10 cellular contexts compared by ENCODE assay signal in genomic region chr15:78007965-78008886, GRCh38.
DNase-seq lines count a peak whose midpoint lies in the region; ATAC-seq and TF ChIP-seq lines count a peak whose summit lies in the region.
"Had no signal": no experiment of that assay in that cellular context is flagged by ENCODE, and none has a peak within 500 bp of the region (broad histone marks: within the 10 kb centered on the region; RNA-seq: fewer than 3 reads in every experiment).

No MANE protein-coding gene starts in this region.

- no peak for ATAC-seq in activated T-cell treated with anti-CD3 and anti-CD28 coated beads, Interleukin-2, amount 50 U/mL, for 72 hours (replicated peaks in 1 of 2)
- no peak for ATAC-seq in activated T-cell treated with anti-CD3 and anti-CD28 coated beads, Interleukin-2, amount 50 U/mL, for 4 hours
- ATAC-seq in lung (ENCODE audit: insufficient read depth, low FRiP score) (peak; percentile 65), upper lobe of right lung (peak; percentile 48), GM18517 (IDR thresholded peaks at IDR 0.05; ENCODE audit: unreplicated experiment) (no peak)

- H3K36me3 Mint-ChIP-seq in activated T-cell treated with anti-CD3 and anti-CD28 coated beads, Interleukin-2, amount 50 U/mL, for 72 hours (ENCODE audit: insufficient read depth in 2 of 2): peaks cover 2 to 28% of the 10 kb centered on the region in 2 donors
- H3K36me3 Mint-ChIP-seq in activated T-cell treated with anti-CD3 and anti-CD28 coated beads, Interleukin-2, amount 50 U/mL, for 4 hours (ENCODE audit: insufficient read depth): peaks cover 27% of the 10 kb centered on the region

- H3K36me3 ChIP-seq in colonic mucosa (peaks cover 6% of the 10 kb centered on the region), lung (ENCODE audit: control insufficient read depth in 2 of 2, insufficient read depth in 2 of 2, low read length in 2 of 2) (peaks cover 0 to 49% of the 10 kb centered on the region in 2 donors), upper lobe of right lung (peaks cover 93% of the 10 kb centered on the region)

- H3K9me3 Mint-ChIP-seq in activated T-cell treated with anti-CD3 and anti-CD28 coated beads, Interleukin-2, amount 50 U/mL, for 72 hours: no peaks in the 10 kb centered on the region
- H3K9me3 Mint-ChIP-seq in activated T-cell treated with anti-CD3 and anti-CD28 coated beads, Interleukin-2, amount 50 U/mL, for 4 hours: no peaks in the 10 kb centered on the region

- H3K27ac ChIP-seq in colonic mucosa: no peak overlapping the region
- H3K27ac ChIP-seq in lung (ENCODE audit: low read depth in 1 of 2, low read length in 1 of 2): peak overlapping the region in 1 of 2 donors; percentile 79
- peak overlapping the region; percentile 65 for H3K27ac ChIP-seq in upper lobe of right lung

- peaks cover 25% of the 10 kb centered on the region for H3K4me1 Mint-ChIP-seq in activated T-cell treated with anti-CD3 and anti-CD28 coated beads, Interleukin-2, amount 50 U/mL, for 72 hours (ENCODE audit: low read depth)
- H3K4me1 Mint-ChIP-seq in activated T-cell treated with anti-CD3 and anti-CD28 coated beads, Interleukin-2, amount 50 U/mL, for 4 hours (ENCODE audit: low read depth): peaks cover 9% of the 10 kb centered on the region

- in situ Hi-C loops in KBM-7 (cut with MboI; ENCODE audit: low pct_unique_long_range_greater_than_20kb, low sequenced_read_pairs): no loop called here

- no peak overlapping the region for H3K4me3 Mint-ChIP-seq in activated T-cell treated with anti-CD3 and anti-CD28 coated beads, Interleukin-2, amount 50 U/mL, for 72 hours
- H3K4me3 Mint-ChIP-seq in activated T-cell treated with anti-CD3 and anti-CD28 coated beads, Interleukin-2, amount 50 U/mL, for 4 hours: no peak overlapping the region

- no peak overlapping the region for H3K9ac ChIP-seq in colonic mucosa (ENCODE audit: low read depth in 2 of 2, low read length in 2 of 2)

- H3K9me3 ChIP-seq in colonic mucosa (no peaks in the 10 kb centered on the region), lung (ENCODE audit: control insufficient read depth in 2 of 2, insufficient read depth in 1 of 2, low read length in 1 of 2) (no peaks in the 10 kb centered on the region), upper lobe of right lung (no peaks in the 10 kb centered on the region)
- H3K9me3 ChIP-seq: BE2C had no signal

- TF ChIP-seq CTCF in colonic mucosa (IDR thresholded peaks at IDR 0.05): no peak
- no peak for TF ChIP-seq CTCF in lung (IDR thresholded peaks at IDR 0.05; ENCODE audit: control extremely low read depth, extremely low read depth)
- TF ChIP-seq CTCF in upper lobe of right lung (IDR thresholded peaks at IDR 0.05): no peak

- H3K27me3 ChIP-seq in colonic mucosa (no peaks in the 10 kb centered on the region), lung (ENCODE audit: control insufficient read depth, insufficient read depth) (no peaks in the 10 kb centered on the region), upper lobe of right lung (no peaks in the 10 kb centered on the region)
- H3K27me3 ChIP-seq: BE2C had no signal

- no peaks in the 10 kb centered on the region for H3K27me3 Mint-ChIP-seq in activated T-cell treated with anti-CD3 and anti-CD28 coated beads, Interleukin-2, amount 50 U/mL, for 72 hours (ENCODE audit: low read depth)
- no peaks in the 10 kb centered on the region for H3K27me3 Mint-ChIP-seq in activated T-cell treated with anti-CD3 and anti-CD28 coated beads, Interleukin-2, amount 50 U/mL, for 4 hours (ENCODE audit: low read depth)

- H3K27ac Mint-ChIP-seq in activated T-cell treated with anti-CD3 and anti-CD28 coated beads, Interleukin-2, amount 50 U/mL, for 72 hours: peak overlapping the region; percentile 47

- 69 to 76% methylated on average over 15 to 17 of the region's 17 CpGs for WGBS in lung, 2 donors

- intact Hi-C loops in colonic mucosa (cut with DNase I) (no loop called here), upper lobe of right lung (cut with DNase I) (loop anchor here (10.0 kb wide), 1 partner anchor 67 kb away; the partner anchor contains the start of gene TBC1D2B)

- no peak for DNase-seq in activated T-cell treated with anti-CD3 and anti-CD28 coated beads, Interleukin-2, amount 50 U/mL, for 72 hours
- DNase-seq in activated T-cell treated with anti-CD3 and anti-CD28 coated beads, Interleukin-2, amount 50 U/mL, for 4 hours: no peak
- peak; percentile 67 for DNase-seq in colonic mucosa
- DNase-seq in lung (ENCODE audit: low spot score): peak; percentile 69
- DNase-seq in upper lobe of right lung: peak; percentile 82
- DNase-seq in HK-2 (ENCODE audit: unreplicated experiment): no peak
- no peak for DNase-seq in KBM-7
- DNase-seq: BE2C, NCI-H1105 treated with DMSO at 0.1 percent for 48 hours had no signal

- peaks cover 9% of the 10 kb centered on the region for H3K4me1 ChIP-seq in colonic mucosa
- peaks cover 0 to 37% of the 10 kb centered on the region in 2 donors for H3K4me1 ChIP-seq in lung (ENCODE audit: control insufficient read depth in 2 of 2, insufficient read depth in 2 of 2, low read length in 2 of 2)
- peaks cover 63% of the 10 kb centered on the region for H3K4me1 ChIP-seq in upper lobe of right lung

- H3K4me3 ChIP-seq in colonic mucosa: no peak overlapping the region
- no peak overlapping the region for H3K4me3 ChIP-seq in lung
- H3K4me3 ChIP-seq in upper lobe of right lung: no peak overlapping the region

Comparison
In these comparisons a context has a peak if more than half of its experiments do, and no peak if none do; other contexts are left out.
1. ATAC-seq: peak in lung (single experiment) and upper lobe of right lung (single experiment); none in activated T-cell treated with anti-CD3 and anti-CD28 coated beads, Interleukin-2, amount 50 U/mL, for 72 hours (0 of 2), activated T-cell treated with anti-CD3 and anti-CD28 coated beads, Interleukin-2, amount 50 U/mL, for 4 hours (0 of 2) and GM18517 (single experiment).
2. DNase-seq: peak in colonic mucosa (single experiment), lung (single experiment) and upper lobe of right lung (single experiment); none in activated T-cell treated with anti-CD3 and anti-CD28 coated beads, Interleukin-2, amount 50 U/mL, for 72 hours (0 of 2), activated T-cell treated with anti-CD3 and anti-CD28 coated beads, Interleukin-2, amount 50 U/mL, for 4 hours (single experiment), HK-2 (single experiment) and KBM-7 (single experiment).